28 cellular contexts compared by ENCODE assay signal in genomic region chr20:38237381-38237780, GRCh38. TPM values are rescaled to one million over a fixed set of nuclear protein-coding genes. Genes with fewer than 3 reads are reported as not detected.
"Had no signal": no experiment of that assay in that cellular context is flagged by ENCODE, and none has a peak within 500 bp of the region (broad histone marks: within the 10 kb centered on the region; RNA-seq: fewer than 3 reads in every experiment).

No MANE protein-coding gene starts in this region.

- H3K36me3 ChIP-seq: colonic mucosa, esophagus squamous epithelium, gastrocnemius medialis, left lung, lower lobe of right lung had no signal

- H3K27ac ChIP-seq: colonic mucosa, epithelial cell of prostate, esophagus squamous epithelium, gastrocnemius medialis, heart right ventricle, left lung, lower lobe of right lung had no signal

- H3K9me3 ChIP-seq: colonic mucosa, gastrocnemius medialis had no signal

- ATAC-seq: effector memory CD8-positive, alpha-beta T cell; esophagus mucosa; gastrocnemius medialis; heart right ventricle; left cardiac atrium; left lung; left ventricle myocardium superior; lower lobe of right lung; mucosa of descending colon had no signal

- H3K27me3 ChIP-seq: colonic mucosa, esophagus squamous epithelium, gastrocnemius medialis had no signal

- DNase-seq: colonic mucosa; cortex of kidney; effector CD8-positive, alpha-beta T cell; effector memory CD8-positive, alpha-beta T cell; endodermal cell; erythroblast; esophagus squamous epithelium; foreskin fibroblast; foreskin melanocyte; gastrocnemius medialis; glutamatergic neuron; head of caudate nucleus; heart right ventricle; hippocampal formation; left cardiac atrium; left lung; left ventricle myocardium superior; lower lobe of right lung; mesenchymal stem cell; mucosa of descending colon; naive B cell had no signal

- H3K4me3 ChIP-seq: colonic mucosa, esophagus squamous epithelium, gastrocnemius medialis, heart right ventricle, left lung, lower lobe of right lung, mucosa of descending colon had no signal

- H3K4me1 ChIP-seq: colonic mucosa, esophagus squamous epithelium, gastrocnemius medialis, left lung, lower lobe of right lung had no signal

- FAIRE-seq: endometrium, islet of Langerhans, keratinocyte had no signal

RNA-seq across cellular contexts. Expression of gene KIAA1755, which starts 23.2 kb away (rescaled TPM):
- total RNA-seq: dermis microvascular lymphatic vessel endothelial cell, endodermal cell, lung microvascular endothelial cell had no signal
- polyA plus RNA-seq: keratinocyte had no signal
